In genomic region chr4:141003193-141003592, GRCh38 we compare ENCODE assay signal across 17 cellular contexts.
DNase-seq lines count a peak whose midpoint lies in the region; ATAC-seq and TF ChIP-seq lines count a peak whose summit lies in the region.
"Had no signal": no experiment of that assay in that cellular context is flagged by ENCODE, and none has a peak within 500 bp of the region (broad histone marks: within the 10 kb centered on the region; RNA-seq: fewer than 3 reads in every experiment).

No MANE protein-coding gene starts in this region.

- H3K36me3 Mint-ChIP-seq in neural crest cell (ENCODE audit: low read depth), result no peaks in the 10 kb centered on the region
- no peaks in the 10 kb centered on the region for H3K36me3 Mint-ChIP-seq in T-helper 2 cell treated with Interferon-gamma antibody and Interleukin-4, amounts not matched to agents 5 μg/mL and 100 μg/mL, for 36 hours (ENCODE audit: low read depth)
- H3K36me3 Mint-ChIP-seq: CD8-positive, alpha-beta memory T cell had no signal

- no peak for TF ChIP-seq EP300 in gastroesophageal sphincter (IDR thresholded peaks at IDR 0.05)

- H3K4me1 ChIP-seq in ascending aorta (peaks cover 0 to 6% of the 10 kb centered on the region in 2 donors), gastroesophageal sphincter (peaks cover 0 to 56% (median 11%) of the 10 kb centered on the region in 3 donors), stomach smooth muscle (ENCODE audit: control insufficient read depth, insufficient read depth, low read length) (peaks cover 24% of the 10 kb centered on the region), colonic mucosa (no peaks in the 10 kb centered on the region)
- H3K4me1 ChIP-seq: Peyer's patch had no signal

- H3K27ac ChIP-seq in ascending aorta, result peak overlapping the region; percentile 51 to 71
- H3K27ac ChIP-seq in gastroesophageal sphincter, result peak overlapping the region; percentile 71 to 79 (median 76)
- H3K27ac ChIP-seq in stomach smooth muscle (ENCODE audit: low read length), result peak overlapping the region; percentile 56
- H3K27ac ChIP-seq in colonic mucosa, result no peak overlapping the region

- no peak for DNase-seq in ascending aorta (ENCODE audit: low spot score in 2 of 2)
- DNase-seq in neural crest cell (ENCODE audit: low read depth, low spot score), result no peak
- no peak for DNase-seq in iPS-NIHi11 (ENCODE audit: low spot score)
- no peak for DNase-seq in colonic mucosa
- no peak for DNase-seq in T-helper 2 cell treated with Interferon-gamma antibody and Interleukin-4, amounts not matched to agents 5 μg/mL and 100 μg/mL, for 36 hours (ENCODE audit: low spot score)
- DNase-seq: ACHN; CD8-positive, alpha-beta memory T cell; DMS53; MM.1S; NCI-H1092 treated with DMSO at 0.1 percent for 48 hours; NCI-H146; NCI-H2029 treated with DMSO at 0.1 percent for 48 hours; NCI-H2171 treated with DMSO at 0.1 percent for 48 hours; Peyer's patch had no signal

- no peak overlapping the region for H3K4me3 Mint-ChIP-seq in neural crest cell
- no peak overlapping the region for H3K4me3 Mint-ChIP-seq in T-helper 2 cell treated with Interferon-gamma antibody and Interleukin-4, amounts not matched to agents 5 μg/mL and 100 μg/mL, for 36 hours
- H3K4me3 Mint-ChIP-seq: CD8-positive, alpha-beta memory T cell had no signal

- H3K27ac Mint-ChIP-seq in neural crest cell (ENCODE audit: unreplicated experiment), result peak overlapping the region; percentile 70
- H3K27ac Mint-ChIP-seq in T-helper 2 cell treated with Interferon-gamma antibody and Interleukin-4, amounts not matched to agents 5 μg/mL and 100 μg/mL, for 36 hours, result no peak overlapping the region
- H3K27ac Mint-ChIP-seq: CD8-positive, alpha-beta memory T cell had no signal

- H3K9me3 ChIP-seq in ascending aorta (no peaks in the 10 kb centered on the region), gastroesophageal sphincter (no peaks in the 10 kb centered on the region), stomach smooth muscle (ENCODE audit: control insufficient read depth in 2 of 2, low read length in 2 of 2) (no peaks in the 10 kb centered on the region), colonic mucosa (no peaks in the 10 kb centered on the region)
- H3K9me3 ChIP-seq: Peyer's patch had no signal

- peak overlapping the region in 1 of 2 donors; percentile 34 for H3K9ac ChIP-seq in stomach smooth muscle (ENCODE audit: low read length in 2 of 2)
- no peak overlapping the region for H3K9ac ChIP-seq in colonic mucosa (ENCODE audit: low read depth in 2 of 2, low read length in 2 of 2)

- no peaks in the 10 kb centered on the region for H3K36me3 ChIP-seq in ascending aorta
- no peaks in the 10 kb centered on the region for H3K36me3 ChIP-seq in gastroesophageal sphincter
- no peaks in the 10 kb centered on the region for H3K36me3 ChIP-seq in stomach smooth muscle (ENCODE audit: control insufficient read depth in 2 of 2, insufficient read depth in 2 of 2, low read length in 2 of 2)
- H3K36me3 ChIP-seq in colonic mucosa, result no peaks in the 10 kb centered on the region
- H3K36me3 ChIP-seq: Peyer's patch had no signal

- intact Hi-C loops in ascending aorta (cut with DNase I), result loop anchor here (5.0 kb wide), 1 partner anchor 129 kb away; the partner anchor contains the start of gene RNF150
- intact Hi-C loops in colonic mucosa (cut with DNase I), result no loop called here

- peaks cover 5% of the 10 kb centered on the region for H3K9me3 Mint-ChIP-seq in neural crest cell
- H3K9me3 Mint-ChIP-seq in T-helper 2 cell treated with Interferon-gamma antibody and Interleukin-4, amounts not matched to agents 5 μg/mL and 100 μg/mL, for 36 hours, result no peaks in the 10 kb centered on the region

- H3K27me3 Mint-ChIP-seq in neural crest cell (ENCODE audit: low read depth), result no peaks in the 10 kb centered on the region
- no peaks in the 10 kb centered on the region for H3K27me3 Mint-ChIP-seq in T-helper 2 cell treated with Interferon-gamma antibody and Interleukin-4, amounts not matched to agents 5 μg/mL and 100 μg/mL, for 36 hours (ENCODE audit: low read depth)

- no peak for TF ChIP-seq POLR2A in gastroesophageal sphincter (IDR thresholded peaks at IDR 0.05)

- WGBS in gastroesophageal sphincter (ENCODE audit: low coverage in 1 of 2), 2 donors, result 46 to 66% methylated on average over 4 of the region's 4 CpGs

- H3K4me3 ChIP-seq in ascending aorta, result no peak overlapping the region
- H3K4me3 ChIP-seq in gastroesophageal sphincter, result no peak overlapping the region
- no peak overlapping the region for H3K4me3 ChIP-seq in stomach smooth muscle (ENCODE audit: low read length in 2 of 2)
- no peak overlapping the region for H3K4me3 ChIP-seq in colonic mucosa
- H3K4me3 ChIP-seq: Peyer's patch had no signal

- ATAC-seq in gastroesophageal sphincter, result no peak
- no peak for ATAC-seq in GM18520 (IDR thresholded peaks at IDR 0.05; ENCODE audit: unreplicated experiment)

- H3K27me3 ChIP-seq in ascending aorta (no peaks in the 10 kb centered on the region), gastroesophageal sphincter (no peaks in the 10 kb centered on the region), stomach smooth muscle (ENCODE audit: control insufficient read depth in 1 of 2, insufficient read depth in 2 of 2, low read length in 2 of 2) (no peaks in the 10 kb centered on the region), colonic mucosa (no peaks in the 10 kb centered on the region)
- H3K27me3 ChIP-seq: Peyer's patch had no signal

- TF ChIP-seq CTCF in ascending aorta (IDR thresholded peaks at IDR 0.05) (no peak), gastroesophageal sphincter (IDR thresholded peaks at IDR 0.05) (no peak), neural crest cell (conservative IDR thresholded peaks at IDR 0.05) (no peak), colonic mucosa (IDR thresholded peaks at IDR 0.05) (no peak)

- H3K4me1 Mint-ChIP-seq in neural crest cell, result no peaks in the 10 kb centered on the region
- H3K4me1 Mint-ChIP-seq in T-helper 2 cell treated with Interferon-gamma antibody and Interleukin-4, amounts not matched to agents 5 μg/mL and 100 μg/mL, for 36 hours (ENCODE audit: low read depth), result no peaks in the 10 kb centered on the region
- H3K4me1 Mint-ChIP-seq: CD8-positive, alpha-beta memory T cell had no signal
